In genomic region chr10:36017141-36017540, GRCh38 we compare ENCODE assay signal across 23 cellular contexts.
"Had no signal": no experiment of that assay in that cellular context is flagged by ENCODE, and none has a peak within 500 bp of the region (broad histone marks: within the 10 kb centered on the region; RNA-seq: fewer than 3 reads in every experiment).

No MANE protein-coding gene starts in this region.

- H3K4me1 Mint-ChIP-seq: naive thymus-derived CD8-positive, alpha-beta T cell; stimulated activated effector memory CD8-positive, alpha-beta T cell treated with anti-CD3 and anti-CD28 coated beads, Interleukin-12 subunit alpha, Interleukin-12 subunit beta, amount 100 ng/mL, for 72 hours had no signal

- DNase-seq: dermis blood vessel endothelial cell; effector memory CD8-positive, alpha-beta T cell; foreskin fibroblast; gastrocnemius medialis; head of caudate nucleus; mesendoderm; midbrain; naive thymus-derived CD8-positive, alpha-beta T cell; nephron progenitor cell; nucleus accumbens; right cardiac atrium; sigmoid colon; stimulated activated CD4-positive, alpha-beta T cell treated with anti-CD3 and anti-CD28 coated beads, Interleukin-2, amount 100 ng/mL, for 24 hours; stimulated activated CD4-positive, alpha-beta T cell treated with anti-CD3 and anti-CD28 coated beads, Interleukin-4, amount 100 ng/mL, for 24 hours; stimulated activated naive CD4-positive, alpha-beta T cell treated with Interleukin-2 at 50 U/mL for 16 hours; stomach; testis; tibial artery had no signal

- H3K27ac ChIP-seq: coronary artery, gastrocnemius medialis, prostate gland, sigmoid colon, stomach, testis, tibial artery had no signal

- H3K27me3 ChIP-seq: gastrocnemius medialis, sigmoid colon, stomach, testis, tibial artery had no signal

- H3K27ac Mint-ChIP-seq: effector memory CD8-positive, alpha-beta T cell; naive thymus-derived CD8-positive, alpha-beta T cell; nephron progenitor cell; stimulated activated effector memory CD8-positive, alpha-beta T cell treated with anti-CD3 and anti-CD28 coated beads, Interleukin-12 subunit alpha, Interleukin-12 subunit beta, amount 100 ng/mL, for 72 hours; type B pancreatic cell had no signal

- H3K4me1 ChIP-seq: gastrocnemius medialis, prostate gland, sigmoid colon, stomach, testis, tibial artery had no signal

- H3K4me3 ChIP-seq: coronary artery, gastrocnemius medialis, lung, prostate gland, sigmoid colon, stomach, testis, tibial artery had no signal

- H3K36me3 ChIP-seq: gastrocnemius medialis, prostate gland, sigmoid colon, stomach, tibial artery had no signal

- H3K9me3 ChIP-seq: gastrocnemius medialis, prostate gland, sigmoid colon, stomach, testis, tibial artery had no signal

- H3K36me3 Mint-ChIP-seq: naive thymus-derived CD8-positive, alpha-beta T cell; stimulated activated effector memory CD8-positive, alpha-beta T cell treated with anti-CD3 and anti-CD28 coated beads, Interleukin-12 subunit alpha, Interleukin-12 subunit beta, amount 100 ng/mL, for 72 hours; type B pancreatic cell had no signal

- H3K4me3 Mint-ChIP-seq: effector memory CD8-positive, alpha-beta T cell; naive thymus-derived CD8-positive, alpha-beta T cell; nephron progenitor cell; stimulated activated effector memory CD8-positive, alpha-beta T cell treated with anti-CD3 and anti-CD28 coated beads, Interleukin-12 subunit alpha, Interleukin-12 subunit beta, amount 100 ng/mL, for 72 hours; type B pancreatic cell had no signal
